30 cellular contexts compared by ENCODE assay signal in the genomic region with DNA sequence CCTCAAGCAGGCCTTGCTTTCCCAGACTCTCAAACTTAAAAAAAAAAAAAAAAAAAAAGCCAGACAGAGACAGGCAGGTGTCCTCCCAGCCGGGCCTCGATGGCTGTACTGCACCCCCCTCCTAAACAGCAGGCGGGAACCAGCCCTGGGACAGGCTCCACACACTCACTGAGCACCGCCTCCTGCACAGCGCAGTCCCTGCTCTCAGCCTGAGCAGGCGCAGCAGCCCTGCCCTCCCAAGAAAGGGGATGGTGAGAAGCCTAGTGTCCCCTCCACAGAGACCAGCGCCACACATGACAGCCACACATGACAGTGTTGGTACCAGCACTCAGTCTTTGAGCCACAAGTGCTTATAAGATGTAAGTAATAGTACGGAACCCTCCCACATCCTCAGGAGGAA. TPM values are rescaled to one million over a fixed set of nuclear protein-coding genes. Genes with fewer than 3 reads are reported as not detected.
"Had no signal": no experiment of that assay in that cellular context is flagged by ENCODE, and none has a peak within 500 bp of the region (broad histone marks: within the 10 kb centered on the region; RNA-seq: fewer than 3 reads in every experiment).

No MANE protein-coding gene starts in this region.

- H3K4me3 ChIP-seq: colonic mucosa, esophagus muscularis mucosa, heart right ventricle, left lung, prostate gland, right atrium auricular region, smooth muscle cell, stomach, tibial artery had no signal

- H3K27me3 ChIP-seq: colonic mucosa, right atrium auricular region, stomach, tibial artery had no signal

- FAIRE-seq: endothelial cell of umbilical vein, islet of Langerhans had no signal

- H3K27ac ChIP-seq: colonic mucosa, esophagus muscularis mucosa, foreskin keratinocyte, heart right ventricle, left lung, prostate gland, right atrium auricular region, stomach, tibial artery had no signal

- H3K4me2 ChIP-seq: smooth muscle cell had no signal

- H3K4me1 ChIP-seq: colonic mucosa, foreskin keratinocyte, prostate gland had no signal

- ATAC-seq: foreskin keratinocyte; heart right ventricle; left cardiac atrium; left lung; naive thymus-derived CD4-positive, alpha-beta T cell; sciatic nerve; stimulated activated effector memory CD8-positive, alpha-beta T cell treated with anti-CD3 and anti-CD28 coated beads, Interleukin-12 subunit alpha, Interleukin-12 subunit beta, amount 100 ng/mL, for 72 hours had no signal

- H3K36me3 ChIP-seq: colonic mucosa, prostate gland had no signal

- DNase-seq: colonic mucosa; effector CD8-positive, alpha-beta T cell; foreskin keratinocyte; glutamatergic neuron; heart right ventricle; hippocampal formation; left cardiac atrium; left lung; mesenchymal stem cell; midbrain; naive thymus-derived CD4-positive, alpha-beta T cell; nephron progenitor cell; nucleus accumbens; stimulated activated CD4-positive, alpha-beta T cell treated with anti-CD3 and anti-CD28 coated beads, Interleukin-2, amount 100 ng/mL, for 24 hours; stimulated activated CD4-positive, alpha-beta T cell treated with anti-CD3 and anti-CD28 coated beads, Interleukin-4, amount 100 ng/mL, for 24 hours; stimulated activated naive CD4-positive, alpha-beta T cell treated with Interleukin-2 at 50 U/mL for 16 hours; stomach had no signal

- H3K9me3 ChIP-seq: colonic mucosa, esophagus muscularis mucosa, heart right ventricle, left lung, prostate gland, right atrium auricular region, stomach, tibial artery had no signal

RNA-seq across cellular contexts. Expression of a gene that starts 11.9 kb away (rescaled TPM):
- total RNA-seq: endothelial cell of umbilical vein, osteocyte had no signal

RNA-seq across cellular contexts. Expression of a gene that starts 57.2 kb away (rescaled TPM):
- total RNA-seq: endothelial cell of umbilical vein; fibroblast of lung; foreskin keratinocyte; lung microvascular endothelial cell; naive thymus-derived CD4-positive, alpha-beta T cell; osteocyte; right atrium auricular region; smooth muscle cell; temporal lobe had no signal
- polyA plus RNA-seq: endothelial cell of umbilical vein; fibroblast of lung; foreskin keratinocyte; naive thymus-derived CD4-positive, alpha-beta T cell had no signal
